21 cellular contexts compared by ENCODE assay signal in the genomic region with DNA sequence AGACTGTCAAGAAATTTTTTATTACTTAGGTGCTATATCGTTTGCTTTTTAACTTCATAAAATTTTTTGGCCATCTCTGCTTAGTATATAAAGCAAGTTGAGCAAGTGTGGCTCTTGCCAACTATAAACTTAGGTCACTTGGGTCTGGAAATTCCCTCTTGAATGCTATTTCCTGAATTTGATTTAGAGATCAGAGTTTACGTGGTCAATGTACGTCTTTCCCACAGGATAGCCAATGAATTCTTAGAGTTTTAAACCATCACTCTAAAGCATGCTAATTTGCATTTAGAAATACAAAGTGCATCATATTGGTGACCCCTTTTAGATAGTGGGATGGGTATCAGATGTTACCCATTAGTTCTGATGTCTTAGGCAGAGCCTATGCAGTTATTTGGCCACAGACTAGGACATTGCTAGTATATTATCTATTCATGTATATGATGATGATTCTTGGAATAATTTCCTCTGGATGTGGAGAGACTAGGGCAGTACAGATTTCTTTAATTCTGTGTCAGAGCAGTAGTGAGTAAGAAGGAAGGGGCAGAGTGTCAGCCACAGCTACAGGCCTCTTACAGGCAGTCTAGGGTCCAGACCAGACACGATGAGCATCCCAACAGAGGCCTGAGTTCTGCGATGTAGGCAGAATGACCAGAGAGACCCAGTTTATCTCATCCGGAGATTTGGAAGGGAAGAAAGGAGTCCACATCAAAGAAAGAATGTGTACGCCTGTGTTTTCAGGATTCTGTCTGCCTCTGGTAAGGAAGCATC. TPM values are rescaled to one million over a fixed set of nuclear protein-coding genes. Genes with fewer than 3 reads are reported as not detected.
A peak's percentile ranks its signal among the peaks of the same experiment; 100 is the strongest.
DNase-seq lines count a peak whose midpoint lies in the region; ATAC-seq and TF ChIP-seq lines count a peak whose summit lies in the region.
"Had no signal": no experiment of that assay in that cellular context is flagged by ENCODE, and none has a peak within 500 bp of the region (broad histone marks: within the 10 kb centered on the region; RNA-seq: fewer than 3 reads in every experiment).

No MANE protein-coding gene starts in this region.

- H3K4me3 ChIP-seq in SK-N-SH (ENCODE audit: low read depth in 2 of 2, low read length in 1 of 2) (peak overlapping the region in 1 of 2 experiments; percentile 23; a peak in 1 of 4 replicates), fibroblast of pulmonary artery (replicated peaks; ENCODE audit: low read depth, low read length) (no peak overlapping the region)
- H3K4me3 ChIP-seq: ascending aorta, left ventricle myocardium inferior, stomach, upper lobe of left lung had no signal

- WGBS in SK-N-SH (ENCODE audit: low lambda C conversion rate), result 50% methylated on average over 7 of the region's 7 CpGs

- POLR2A ChIA-PET in SK-N-SH (lab: Yijun Ruan, JAX), result no interaction called here

- peak overlapping the region; percentile 42; the same call in 1 of the 2 replicates for H3K9ac ChIP-seq in SK-N-SH

- no peaks in the 10 kb centered on the region for H3K9me2 ChIP-seq in SK-N-SH

- no peak for TF ChIP-seq EP300 in SK-N-SH (IDR thresholded peaks at IDR 0.05; ENCODE audit: borderline replicate concordance in 1 of 2, low read depth in 1 of 2, low read length in 1 of 2)

- H3K27me3 ChIP-seq in SK-N-SH (ENCODE audit: insufficient read depth), result no peaks in the 10 kb centered on the region
- H3K27me3 ChIP-seq: ascending aorta, stomach, upper lobe of left lung had no signal

- H3K9me3 ChIP-seq in SK-N-SH, result no peaks in the 10 kb centered on the region
- H3K9me3 ChIP-seq: ascending aorta, stomach, upper lobe of left lung had no signal

- H3K4me1 ChIP-seq in SK-N-SH (ENCODE audit: control insufficient read depth in 1 of 2, insufficient read depth in 2 of 2, low read depth in 1 of 2, low read length in 1 of 2), result peaks cover 0 to 26% of the 10 kb centered on the region in 2 experiments; a peak in 2 of 4 replicates
- H3K4me1 ChIP-seq: ascending aorta, left ventricle myocardium inferior, upper lobe of left lung had no signal

- peaks cover 0 to 6% of the 10 kb centered on the region in 2 experiments for H3K36me3 ChIP-seq in SK-N-SH (replicated peaks in 1 of 2; ENCODE audit: control insufficient read depth in 1 of 2, insufficient read depth in 2 of 2, low read length in 1 of 2)
- H3K36me3 ChIP-seq: ascending aorta, left ventricle myocardium inferior, stomach, upper lobe of left lung, WERI-Rb-1 had no signal

- ATAC-seq in Right ventricle myocardium superior (ENCODE audit: poor library complexity), result no peak
- ATAC-seq: activated CD8-positive, alpha-beta T cell treated with anti-CD3 and anti-CD28 coated beads for 36 hours had no signal

- intact Hi-C loops in Right ventricle myocardium superior (cut with DNase I), result no loop called here

- CTCF ChIA-PET in SK-N-SH (lab: Yijun Ruan, JAX), result interaction anchor here (1.0 to 1.1 kb wide), 2 partner anchors 11 to 200 kb away, joined by 3 read pairs; no protein-coding TSS in a partner anchor

- H4K20me1 ChIP-seq in SK-N-SH (ENCODE audit: insufficient read depth), result peaks cover 25% of the 10 kb centered on the region; the same call in 1 of the 2 replicates

- H3F3A ChIP-seq in SK-N-SH (replicated peaks; ENCODE audit: insufficient read depth), result peaks cover 31% of the 10 kb centered on the region

- no peak for TF ChIP-seq RAD21 in SK-N-SH (IDR thresholded peaks at IDR 0.05; ENCODE audit: low read length)

- H3K79me2 ChIP-seq in SK-N-SH (ENCODE audit: insufficient read depth), result peaks cover 85% of the 10 kb centered on the region

- DNase-seq in ELF-1 (ENCODE audit: low read depth, low spot score), result peak; percentile 24
- no peak for DNase-seq in SK-N-SH
- peak; percentile 65 for DNase-seq in fibroblast of pulmonary artery (ENCODE audit: low read depth)
- DNase-seq in pulmonary artery endothelial cell (ENCODE audit: low read depth, low spot score), result peak; percentile 13
- DNase-seq in GOT3 (lab: John Stamatoyannopoulos, UW), result no peak
- no peak for DNase-seq in Right ventricle myocardium superior
- no peak for DNase-seq in SHP77 (lab: John Stamatoyannopoulos, UW)
- no peak for DNase-seq in NCI-H345 treated with DMSO at 0.1 percent for 48 hours (lab: John Stamatoyannopoulos, UW; ENCODE audit: unreplicated experiment)
- DNase-seq: activated CD8-positive, alpha-beta T cell treated with anti-CD3 and anti-CD28 coated beads for 36 hours; activated naive CD4-positive, alpha-beta T cell treated with anti-CD3 and anti-CD28 coated beads for 36 hours; activated T-cell treated with anti-CD3 and anti-CD28 coated beads, Interleukin-2, amount 50 U/mL, for 24 hours; DMS 273 treated with DMSO at 0.1 percent for 48 hours; foreskin melanocyte; left ventricle myocardium inferior; NCI-H1930; NCI-H446 treated with DMSO at 0.1 percent for 48 hours; occipital lobe; stomach; upper lobe of left lung; WERI-Rb-1 had no signal

- H3K4me2 ChIP-seq in SK-N-SH, result peak overlapping the region; percentile 61

- TF ChIP-seq CTCF in SK-N-SH (IDR thresholded peaks at IDR 0.05), result no peak
- TF ChIP-seq CTCF in fibroblast of pulmonary artery (IDR thresholded peaks at IDR 0.05; ENCODE audit: low read length, missing control alignments), result no peak

- H3K27ac ChIP-seq in SK-N-SH (ENCODE audit: low read depth in 2 of 2, low read length in 1 of 2), result peak overlapping the region; percentile 62 to 82
- H3K27ac ChIP-seq: ascending aorta, left ventricle myocardium inferior, stomach, upper lobe of left lung, WERI-Rb-1 had no signal

- no peak overlapping the region for H2AFZ ChIP-seq in SK-N-SH (ENCODE audit: low read depth)

TF ChIP-seq in SK-N-SH, 30 proteins besides CTCF, POLR2A, EP300 and RAD21:
- TF ChIP-seq PBX3 (IDR thresholded peaks at IDR 0.05) (peak; percentile 44; the same call in 1 of the 2 replicates), SIN3A (IDR thresholded peaks at IDR 0.05; ENCODE audit: borderline replicate concordance, low read depth, low read length) (no peak), FOSL2 (IDR thresholded peaks at IDR 0.05; ENCODE audit: borderline replicate concordance, low read depth) (no peak), ELF1 (IDR thresholded peaks at IDR 0.05) (no peak), USF2 (IDR thresholded peaks at IDR 0.05; ENCODE audit: borderline replicate concordance, low read depth, low read length) (no peak), JUND (IDR thresholded peaks at IDR 0.05) (no peak)

RNA-seq across cellular contexts. Expression of gene SCN8A, which starts 30.3 kb away (rescaled TPM):
- 7.1 and 9.7 TPM in 2 replicates for polyA plus RNA-seq in SK-N-SH (2012; rRNA removed)
- polyA plus RNA-seq in SK-N-SH (2012; cell fraction: cytosol; rRNA removed), result 3.7 and 4.8 TPM in 2 replicates
- polyA plus RNA-seq in SK-N-SH (2012; cell fraction: nucleus; rRNA removed), result 26.8 and 39.9 TPM in 2 replicates
- total RNA-seq in pulmonary artery endothelial cell, result 21.0 and 30.7 TPM in 2 replicates
- 0.13 TPM for total RNA-seq in Right ventricle myocardium superior

Comparison
In these comparisons a context has a peak if more than half of its experiments do, and no peak if none do; other contexts are left out.
1. DNase-seq: peak in ELF-1 (single experiment), fibroblast of pulmonary artery (single experiment) and pulmonary artery endothelial cell (single experiment); none in SK-N-SH (single experiment), GOT3 (single experiment), Right ventricle myocardium superior (single experiment), SHP77 (0 of 2) and NCI-H345 treated with DMSO at 0.1 percent for 48 hours (single experiment).
2. RNA of gene SCN8A, which starts 30.3 kb away (total RNA-seq): 21.0 to 30.7 TPM in pulmonary artery endothelial cell; 0.13 TPM in Right ventricle myocardium superior (single experiment); every median in the first group is over 10 times any median in the second.